1 cellular context compared by ENCODE assay signal in the genomic region with DNA sequence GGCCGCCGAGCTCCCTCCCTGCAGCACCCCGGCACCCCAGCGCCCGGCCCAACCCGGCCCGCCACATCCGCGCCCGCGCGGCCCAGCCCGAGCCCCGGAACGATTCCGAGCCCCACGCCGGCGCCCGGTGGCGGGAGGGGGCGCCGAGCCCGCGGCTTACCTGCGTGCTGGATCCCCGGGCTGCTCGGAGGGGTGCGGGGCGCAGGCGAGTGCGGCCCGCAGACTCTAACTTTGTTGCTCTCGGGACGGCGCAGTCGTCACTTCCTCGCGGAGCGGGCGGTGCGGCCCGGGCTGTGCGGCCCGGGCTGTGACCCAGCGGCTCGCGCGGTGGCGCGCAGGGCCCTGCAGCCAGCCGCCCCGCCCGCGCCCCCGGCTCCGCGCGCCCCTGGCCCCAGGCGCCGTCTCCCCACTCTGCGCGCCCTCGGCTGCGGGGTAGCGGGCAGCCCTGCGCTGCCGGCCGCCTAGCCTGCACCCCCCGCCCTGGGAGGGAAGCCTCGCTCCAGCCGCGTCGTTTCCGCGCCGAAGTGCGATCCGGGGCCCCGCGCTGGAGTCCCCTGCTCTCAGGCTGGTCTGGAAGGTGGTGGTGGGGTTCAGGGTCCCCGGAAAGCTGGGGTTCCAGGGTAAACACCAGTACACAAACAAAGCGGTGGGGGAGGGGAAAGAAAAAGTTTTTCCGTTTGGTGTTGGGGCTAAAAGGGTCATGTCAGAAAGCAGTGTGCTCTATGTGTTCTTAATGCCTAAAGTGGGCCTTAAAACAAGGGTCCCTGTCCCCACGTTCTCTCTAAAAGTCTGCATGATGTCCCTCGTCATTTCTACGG.
TF ChIP-seq lines count a peak whose summit lies in the region.

No MANE protein-coding gene starts in this region.

TF ChIP-seq in K562, 482 proteins besides CTCF, POLR2A, EP300 and RAD21 (continued from another document and continues in another):
- TF ChIP-seq, protein P1, sequence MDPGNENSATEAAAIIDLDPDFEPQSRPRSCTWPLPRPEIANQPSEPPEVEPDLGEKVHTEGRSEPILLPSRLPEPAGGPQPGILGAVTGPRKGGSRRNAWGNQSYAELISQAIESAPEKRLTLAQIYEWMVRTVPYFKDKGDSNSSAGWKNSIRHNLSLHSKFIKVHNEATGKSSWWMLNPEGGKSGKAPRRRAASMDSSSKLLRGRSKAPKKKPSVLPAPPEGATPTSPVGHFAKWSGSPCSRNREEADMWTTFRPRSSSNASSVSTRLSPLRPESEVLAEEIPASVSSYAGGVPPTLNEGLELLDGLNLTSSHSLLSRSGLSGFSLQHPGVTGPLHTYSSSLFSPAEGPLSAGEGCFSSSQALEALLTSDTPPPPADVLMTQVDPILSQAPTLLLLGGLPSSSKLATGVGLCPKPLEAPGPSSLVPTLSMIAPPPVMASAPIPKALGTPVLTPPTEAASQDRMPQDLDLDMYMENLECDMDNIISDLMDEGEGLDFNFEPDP (CRISPR knock-in tag; IDR thresholded peaks at IDR 0.05) = no peak
- TF ChIP-seq ZNF766 (CRISPR knock-in tag; conservative IDR thresholded peaks at IDR 0.05) (no peak), TSC22D4 (tag; IDR thresholded peaks at IDR 0.05) (no peak), ASH1L (IDR thresholded peaks at IDR 0.05; ENCODE audit: borderline replicate concordance, low read depth, partially characterized antibody) (no peak), SREBF1 (IDR thresholded peaks at IDR 0.05; ENCODE audit: borderline replicate concordance, low read depth, low read length) (no peak), ZNF586 (CRISPR knock-in tag; conservative IDR thresholded peaks at IDR 0.05) (no peak), SLC30A9 (CRISPR knock-in tag; IDR thresholded peaks at IDR 0.05) (no peak), TRIM24 (IDR thresholded peaks at IDR 0.05) (no peak), CBX5 (IDR thresholded peaks at IDR 0.05; ENCODE audit: borderline replicate concordance, low read depth) (no peak), MED1 (CRISPR knock-in tag; IDR thresholded peaks at IDR 0.05; ENCODE audit: borderline replicate concordance) (no peak), ZNF696 (CRISPR knock-in tag; conservative IDR thresholded peaks at IDR 0.05) (no peak), ZNF354B (CRISPR knock-in tag; IDR thresholded peaks at IDR 0.05) (no peak), MTA3 (IDR thresholded peaks at IDR 0.05; ENCODE audit: borderline replicate concordance) (no peak), RBM39 (optimal IDR thresholded peaks at IDR 0.05; ENCODE audit: low read depth, low read length) (no peak), DNMT1 (IDR thresholded peaks at IDR 0.05) (no peak), NR2C1 (IDR thresholded peaks at IDR 0.05) (no peak), NR2C1 (tag; IDR thresholded peaks at IDR 0.05) (no peak), RB1 (IDR thresholded peaks at IDR 0.05; ENCODE audit: low read depth) (peak; percentile 32; the same call in 1 of the 2 replicates), EP400 (IDR thresholded peaks at IDR 0.05) (0 out of 2 replicates have a peak, but pooled peaks have one; percentile 26), FOXA1 (IDR thresholded peaks at IDR 0.05; ENCODE audit: borderline replicate concordance) (no peak), MAZ (CRISPR knock-in tag; conservative IDR thresholded peaks at IDR 0.05 in 1 of 2, IDR thresholded peaks at IDR 0.05 in 1 of 2) (0 out of 4 replicates have a peak, but pooled peaks have one; percentile 7 to 54), TRIM28 (IDR thresholded peaks at IDR 0.05) (no peak), NFIX (CRISPR knock-in tag; IDR thresholded peaks at IDR 0.05; ENCODE audit: low read depth) (no peak), TCF7 (IDR thresholded peaks at IDR 0.05; ENCODE audit: borderline replicate concordance) (no peak), GTF2E2 (tag; IDR thresholded peaks at IDR 0.05) (0 out of 2 replicates have a peak, but pooled peaks have one; percentile 42), MTF1 (CRISPR knock-in tag; IDR thresholded peaks at IDR 0.05; ENCODE audit: borderline replicate concordance) (no peak), PHF20 (IDR thresholded peaks at IDR 0.05; ENCODE audit: partially characterized antibody) (no peak), ARID1B (IDR thresholded peaks at IDR 0.05) (0 out of 2 replicates have a peak, but pooled peaks have one; percentile 7), MIER1 (IDR thresholded peaks at IDR 0.05; ENCODE audit: low read depth) (no peak), ZKSCAN8 (CRISPR knock-in tag; IDR thresholded peaks at IDR 0.05) (no peak), RBFOX2 (IDR thresholded peaks at IDR 0.05; ENCODE audit: low read depth, low read length) (peak; percentile 75), CREB1 (IDR thresholded peaks at IDR 0.05) (peak; percentile 17; the same call in 1 of the 2 replicates), CREB1 (CRISPR knock-in tag; IDR thresholded peaks at IDR 0.05) (no peak), POLR2AphosphoS5 (IDR thresholded peaks at IDR 0.05; ENCODE audit: control insufficient read depth, insufficient read depth, low read depth, low read length) (0 out of 2 replicates have a peak, but pooled peaks have one; percentile 30)
- TF ChIP-seq, protein P2, sequence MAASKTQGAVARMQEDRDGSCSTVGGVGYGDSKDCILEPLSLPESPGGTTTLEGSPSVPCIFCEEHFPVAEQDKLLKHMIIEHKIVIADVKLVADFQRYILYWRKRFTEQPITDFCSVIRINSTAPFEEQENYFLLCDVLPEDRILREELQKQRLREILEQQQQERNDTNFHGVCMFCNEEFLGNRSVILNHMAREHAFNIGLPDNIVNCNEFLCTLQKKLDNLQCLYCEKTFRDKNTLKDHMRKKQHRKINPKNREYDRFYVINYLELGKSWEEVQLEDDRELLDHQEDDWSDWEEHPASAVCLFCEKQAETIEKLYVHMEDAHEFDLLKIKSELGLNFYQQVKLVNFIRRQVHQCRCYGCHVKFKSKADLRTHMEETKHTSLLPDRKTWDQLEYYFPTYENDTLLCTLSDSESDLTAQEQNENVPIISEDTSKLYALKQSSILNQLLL (CRISPR knock-in tag; IDR thresholded peaks at IDR 0.05; ENCODE audit: borderline replicate concordance) = no peak
- TF ChIP-seq, protein P3, sequence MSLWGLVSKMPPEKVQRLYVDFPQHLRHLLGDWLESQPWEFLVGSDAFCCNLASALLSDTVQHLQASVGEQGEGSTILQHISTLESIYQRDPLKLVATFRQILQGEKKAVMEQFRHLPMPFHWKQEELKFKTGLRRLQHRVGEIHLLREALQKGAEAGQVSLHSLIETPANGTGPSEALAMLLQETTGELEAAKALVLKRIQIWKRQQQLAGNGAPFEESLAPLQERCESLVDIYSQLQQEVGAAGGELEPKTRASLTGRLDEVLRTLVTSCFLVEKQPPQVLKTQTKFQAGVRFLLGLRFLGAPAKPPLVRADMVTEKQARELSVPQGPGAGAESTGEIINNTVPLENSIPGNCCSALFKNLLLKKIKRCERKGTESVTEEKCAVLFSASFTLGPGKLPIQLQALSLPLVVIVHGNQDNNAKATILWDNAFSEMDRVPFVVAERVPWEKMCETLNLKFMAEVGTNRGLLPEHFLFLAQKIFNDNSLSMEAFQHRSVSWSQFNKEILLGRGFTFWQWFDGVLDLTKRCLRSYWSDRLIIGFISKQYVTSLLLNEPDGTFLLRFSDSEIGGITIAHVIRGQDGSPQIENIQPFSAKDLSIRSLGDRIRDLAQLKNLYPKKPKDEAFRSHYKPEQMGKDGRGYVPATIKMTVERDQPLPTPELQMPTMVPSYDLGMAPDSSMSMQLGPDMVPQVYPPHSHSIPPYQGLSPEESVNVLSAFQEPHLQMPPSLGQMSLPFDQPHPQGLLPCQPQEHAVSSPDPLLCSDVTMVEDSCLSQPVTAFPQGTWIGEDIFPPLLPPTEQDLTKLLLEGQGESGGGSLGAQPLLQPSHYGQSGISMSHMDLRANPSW (CRISPR knock-in tag; IDR thresholded peaks at IDR 0.05) = no peak
- TF ChIP-seq, protein P4, sequence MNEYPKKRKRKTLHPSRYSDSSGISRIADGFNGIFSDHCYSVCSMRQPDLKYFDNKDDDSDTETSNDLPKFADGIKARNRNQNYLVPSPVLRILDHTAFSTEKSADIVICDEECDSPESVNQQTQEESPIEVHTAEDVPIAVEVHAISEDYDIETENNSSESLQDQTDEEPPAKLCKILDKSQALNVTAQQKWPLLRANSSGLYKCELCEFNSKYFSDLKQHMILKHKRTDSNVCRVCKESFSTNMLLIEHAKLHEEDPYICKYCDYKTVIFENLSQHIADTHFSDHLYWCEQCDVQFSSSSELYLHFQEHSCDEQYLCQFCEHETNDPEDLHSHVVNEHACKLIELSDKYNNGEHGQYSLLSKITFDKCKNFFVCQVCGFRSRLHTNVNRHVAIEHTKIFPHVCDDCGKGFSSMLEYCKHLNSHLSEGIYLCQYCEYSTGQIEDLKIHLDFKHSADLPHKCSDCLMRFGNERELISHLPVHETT (CRISPR knock-in tag; conservative IDR thresholded peaks at IDR 0.05 in 1 of 2, IDR thresholded peaks at IDR 0.05 in 1 of 2) = peak in 1 of 2 experiments; percentile 43; a peak in 1 of 4 replicates
- TF ChIP-seq, protein P5, sequence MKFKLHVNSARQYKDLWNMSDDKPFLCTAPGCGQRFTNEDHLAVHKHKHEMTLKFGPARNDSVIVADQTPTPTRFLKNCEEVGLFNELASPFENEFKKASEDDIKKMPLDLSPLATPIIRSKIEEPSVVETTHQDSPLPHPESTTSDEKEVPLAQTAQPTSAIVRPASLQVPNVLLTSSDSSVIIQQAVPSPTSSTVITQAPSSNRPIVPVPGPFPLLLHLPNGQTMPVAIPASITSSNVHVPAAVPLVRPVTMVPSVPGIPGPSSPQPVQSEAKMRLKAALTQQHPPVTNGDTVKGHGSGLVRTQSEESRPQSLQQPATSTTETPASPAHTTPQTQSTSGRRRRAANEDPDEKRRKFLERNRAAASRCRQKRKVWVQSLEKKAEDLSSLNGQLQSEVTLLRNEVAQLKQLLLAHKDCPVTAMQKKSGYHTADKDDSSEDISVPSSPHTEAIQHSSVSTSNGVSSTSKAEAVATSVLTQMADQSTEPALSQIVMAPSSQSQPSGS (CRISPR knock-in tag; IDR thresholded peaks at IDR 0.05) = no peak
- TF ChIP-seq, protein P6, sequence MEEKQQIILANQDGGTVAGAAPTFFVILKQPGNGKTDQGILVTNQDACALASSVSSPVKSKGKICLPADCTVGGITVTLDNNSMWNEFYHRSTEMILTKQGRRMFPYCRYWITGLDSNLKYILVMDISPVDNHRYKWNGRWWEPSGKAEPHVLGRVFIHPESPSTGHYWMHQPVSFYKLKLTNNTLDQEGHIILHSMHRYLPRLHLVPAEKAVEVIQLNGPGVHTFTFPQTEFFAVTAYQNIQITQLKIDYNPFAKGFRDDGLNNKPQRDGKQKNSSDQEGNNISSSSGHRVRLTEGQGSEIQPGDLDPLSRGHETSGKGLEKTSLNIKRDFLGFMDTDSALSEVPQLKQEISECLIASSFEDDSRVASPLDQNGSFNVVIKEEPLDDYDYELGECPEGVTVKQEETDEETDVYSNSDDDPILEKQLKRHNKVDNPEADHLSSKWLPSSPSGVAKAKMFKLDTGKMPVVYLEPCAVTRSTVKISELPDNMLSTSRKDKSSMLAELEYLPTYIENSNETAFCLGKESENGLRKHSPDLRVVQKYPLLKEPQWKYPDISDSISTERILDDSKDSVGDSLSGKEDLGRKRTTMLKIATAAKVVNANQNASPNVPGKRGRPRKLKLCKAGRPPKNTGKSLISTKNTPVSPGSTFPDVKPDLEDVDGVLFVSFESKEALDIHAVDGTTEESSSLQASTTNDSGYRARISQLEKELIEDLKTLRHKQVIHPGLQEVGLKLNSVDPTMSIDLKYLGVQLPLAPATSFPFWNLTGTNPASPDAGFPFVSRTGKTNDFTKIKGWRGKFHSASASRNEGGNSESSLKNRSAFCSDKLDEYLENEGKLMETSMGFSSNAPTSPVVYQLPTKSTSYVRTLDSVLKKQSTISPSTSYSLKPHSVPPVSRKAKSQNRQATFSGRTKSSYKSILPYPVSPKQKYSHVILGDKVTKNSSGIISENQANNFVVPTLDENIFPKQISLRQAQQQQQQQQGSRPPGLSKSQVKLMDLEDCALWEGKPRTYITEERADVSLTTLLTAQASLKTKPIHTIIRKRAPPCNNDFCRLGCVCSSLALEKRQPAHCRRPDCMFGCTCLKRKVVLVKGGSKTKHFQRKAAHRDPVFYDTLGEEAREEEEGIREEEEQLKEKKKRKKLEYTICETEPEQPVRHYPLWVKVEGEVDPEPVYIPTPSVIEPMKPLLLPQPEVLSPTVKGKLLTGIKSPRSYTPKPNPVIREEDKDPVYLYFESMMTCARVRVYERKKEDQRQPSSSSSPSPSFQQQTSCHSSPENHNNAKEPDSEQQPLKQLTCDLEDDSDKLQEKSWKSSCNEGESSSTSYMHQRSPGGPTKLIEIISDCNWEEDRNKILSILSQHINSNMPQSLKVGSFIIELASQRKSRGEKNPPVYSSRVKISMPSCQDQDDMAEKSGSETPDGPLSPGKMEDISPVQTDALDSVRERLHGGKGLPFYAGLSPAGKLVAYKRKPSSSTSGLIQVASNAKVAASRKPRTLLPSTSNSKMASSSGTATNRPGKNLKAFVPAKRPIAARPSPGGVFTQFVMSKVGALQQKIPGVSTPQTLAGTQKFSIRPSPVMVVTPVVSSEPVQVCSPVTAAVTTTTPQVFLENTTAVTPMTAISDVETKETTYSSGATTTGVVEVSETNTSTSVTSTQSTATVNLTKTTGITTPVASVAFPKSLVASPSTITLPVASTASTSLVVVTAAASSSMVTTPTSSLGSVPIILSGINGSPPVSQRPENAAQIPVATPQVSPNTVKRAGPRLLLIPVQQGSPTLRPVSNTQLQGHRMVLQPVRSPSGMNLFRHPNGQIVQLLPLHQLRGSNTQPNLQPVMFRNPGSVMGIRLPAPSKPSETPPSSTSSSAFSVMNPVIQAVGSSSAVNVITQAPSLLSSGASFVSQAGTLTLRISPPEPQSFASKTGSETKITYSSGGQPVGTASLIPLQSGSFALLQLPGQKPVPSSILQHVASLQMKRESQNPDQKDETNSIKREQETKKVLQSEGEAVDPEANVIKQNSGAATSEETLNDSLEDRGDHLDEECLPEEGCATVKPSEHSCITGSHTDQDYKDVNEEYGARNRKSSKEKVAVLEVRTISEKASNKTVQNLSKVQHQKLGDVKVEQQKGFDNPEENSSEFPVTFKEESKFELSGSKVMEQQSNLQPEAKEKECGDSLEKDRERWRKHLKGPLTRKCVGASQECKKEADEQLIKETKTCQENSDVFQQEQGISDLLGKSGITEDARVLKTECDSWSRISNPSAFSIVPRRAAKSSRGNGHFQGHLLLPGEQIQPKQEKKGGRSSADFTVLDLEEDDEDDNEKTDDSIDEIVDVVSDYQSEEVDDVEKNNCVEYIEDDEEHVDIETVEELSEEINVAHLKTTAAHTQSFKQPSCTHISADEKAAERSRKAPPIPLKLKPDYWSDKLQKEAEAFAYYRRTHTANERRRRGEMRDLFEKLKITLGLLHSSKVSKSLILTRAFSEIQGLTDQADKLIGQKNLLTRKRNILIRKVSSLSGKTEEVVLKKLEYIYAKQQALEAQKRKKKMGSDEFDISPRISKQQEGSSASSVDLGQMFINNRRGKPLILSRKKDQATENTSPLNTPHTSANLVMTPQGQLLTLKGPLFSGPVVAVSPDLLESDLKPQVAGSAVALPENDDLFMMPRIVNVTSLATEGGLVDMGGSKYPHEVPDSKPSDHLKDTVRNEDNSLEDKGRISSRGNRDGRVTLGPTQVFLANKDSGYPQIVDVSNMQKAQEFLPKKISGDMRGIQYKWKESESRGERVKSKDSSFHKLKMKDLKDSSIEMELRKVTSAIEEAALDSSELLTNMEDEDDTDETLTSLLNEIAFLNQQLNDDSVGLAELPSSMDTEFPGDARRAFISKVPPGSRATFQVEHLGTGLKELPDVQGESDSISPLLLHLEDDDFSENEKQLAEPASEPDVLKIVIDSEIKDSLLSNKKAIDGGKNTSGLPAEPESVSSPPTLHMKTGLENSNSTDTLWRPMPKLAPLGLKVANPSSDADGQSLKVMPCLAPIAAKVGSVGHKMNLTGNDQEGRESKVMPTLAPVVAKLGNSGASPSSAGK (IDR thresholded peaks at IDR 0.05) = no peak
